Comparison of ENCODE assay signal across 8 cellular contexts in the genomic region with DNA sequence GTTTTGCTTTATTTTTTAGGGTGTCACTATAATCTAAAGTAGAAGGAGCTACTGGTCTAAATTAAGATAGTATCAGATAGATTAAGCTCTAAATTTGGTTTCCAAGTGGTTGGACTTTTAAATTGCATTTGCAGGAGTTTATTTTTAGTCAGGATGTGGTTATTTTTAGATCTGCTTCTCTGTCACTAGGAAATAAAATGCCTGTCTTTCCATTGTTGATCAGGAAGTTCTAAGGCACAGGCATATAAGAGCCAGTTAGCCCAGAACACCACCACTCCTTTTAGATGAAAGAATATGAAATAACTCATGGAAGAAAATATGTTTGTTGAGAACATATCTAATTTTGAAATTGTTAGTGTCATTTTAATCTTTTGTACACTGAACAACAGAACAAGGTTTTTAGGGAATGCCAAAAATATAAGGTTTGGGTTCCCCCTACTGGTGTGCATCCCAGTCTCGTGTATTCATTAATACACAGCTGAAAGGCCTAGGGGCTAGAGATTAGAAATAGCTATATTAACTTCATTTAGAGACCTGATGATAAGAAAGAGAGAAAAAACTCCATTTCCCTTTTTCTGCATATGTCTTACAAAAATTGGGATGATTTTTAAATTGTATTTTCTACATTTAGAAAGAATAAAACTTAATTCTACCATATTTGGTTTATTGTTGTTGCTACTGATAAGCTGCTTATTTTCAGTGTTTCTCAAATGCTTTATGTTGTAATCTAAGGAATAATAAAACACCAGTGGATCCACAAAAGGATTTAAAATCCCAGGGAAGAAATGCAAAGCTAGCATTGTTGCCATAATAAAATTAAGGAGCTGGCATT.
DNase-seq lines count a peak whose midpoint lies in the region; ATAC-seq, FAIRE-seq and TF ChIP-seq lines count a peak whose summit lies in the region.

No MANE protein-coding gene starts in this region.

- no peaks in the 10 kb centered on the region for H3K27me3 Mint-ChIP-seq in activated CD8-positive, alpha-beta T cell treated with anti-CD3 and anti-CD28 coated beads for 36 hours

- no peak for ATAC-seq in activated CD8-positive, alpha-beta T cell treated with anti-CD3 and anti-CD28 coated beads for 36 hours
- peak in 3 of 4 donors; percentile 65 to 94 (median 78) for ATAC-seq in psoas muscle
- no peak for ATAC-seq in HG03565 (IDR thresholded peaks at IDR 0.05; ENCODE audit: unreplicated experiment)
- no peak for ATAC-seq in HG03097 (IDR thresholded peaks at IDR 0.05; ENCODE audit: low FRiP score, unreplicated experiment)

- DNase-seq in GM12891 (ENCODE audit: insufficient read length, low spot score) (peak; percentile 3), NCI-H2196 (lab: John Stamatoyannopoulos, UW; ENCODE audit: unreplicated experiment) (peak; percentile 62), glomerular endothelial cell (ENCODE audit: extremely low read depth, low read depth, low spot score) (peak; percentile 25), psoas muscle (no peak)
- peak; percentile 59 for DNase-seq in activated CD8-positive, alpha-beta T cell treated with anti-CD3 and anti-CD28 coated beads for 36 hours

- H3K27ac ChIP-seq in BLaER1 = no peak overlapping the region
- H3K27ac ChIP-seq in psoas muscle = peak overlapping the region; percentile 3

- peaks cover 4% of the 10 kb centered on the region for H3K36me3 Mint-ChIP-seq in activated CD8-positive, alpha-beta T cell treated with anti-CD3 and anti-CD28 coated beads for 36 hours (ENCODE audit: low read depth)

- H4K20me1 ChIP-seq in BLaER1 = peaks cover 21% of the 10 kb centered on the region; the same call in 1 of the 2 replicates

- POLR2A ChIA-PET in activated CD8-positive, alpha-beta T cell treated with anti-CD3 and anti-CD28 coated beads for 36 hours (lab: Charles Lee) = interaction anchor here (1.4 kb wide), 1 partner anchor 483 kb away, joined by 3 read pairs; no protein-coding TSS in a partner anchor

- peak; percentile 45 for FAIRE-seq in GM12891 (lab: Jason Lieb, UNC)

- H3K9ac ChIP-seq in BLaER1 = no peak overlapping the region

- peak; percentile 65 for TF ChIP-seq CTCF in activated CD8-positive, alpha-beta T cell treated with anti-CD3 and anti-CD28 coated beads for 36 hours (IDR thresholded peaks at IDR 0.05)
- peak; percentile 53 for TF ChIP-seq CTCF in psoas muscle (IDR thresholded peaks at IDR 0.05)

- no peak overlapping the region for H3K4me3 ChIP-seq in BLaER1
- no peak overlapping the region for H3K4me3 ChIP-seq in psoas muscle

- H3K36me3 ChIP-seq in BLaER1 (peaks cover 50% of the 10 kb centered on the region), psoas muscle (ENCODE audit: insufficient read depth in 1 of 2, low read depth in 1 of 2) (peaks cover 0 to 30% of the 10 kb centered on the region in 2 donors)

- H3K4me3 Mint-ChIP-seq in activated CD8-positive, alpha-beta T cell treated with anti-CD3 and anti-CD28 coated beads for 36 hours = no peak overlapping the region

- H3K4me2 ChIP-seq in BLaER1 = peak overlapping the region; percentile 46

- H3K4me1 Mint-ChIP-seq in activated CD8-positive, alpha-beta T cell treated with anti-CD3 and anti-CD28 coated beads for 36 hours (ENCODE audit: low read depth) = peaks cover 13% of the 10 kb centered on the region

- H3K27ac Mint-ChIP-seq in activated CD8-positive, alpha-beta T cell treated with anti-CD3 and anti-CD28 coated beads for 36 hours = no peak overlapping the region

- H3K27me3 ChIP-seq in BLaER1 = no peaks in the 10 kb centered on the region
- no peaks in the 10 kb centered on the region for H3K27me3 ChIP-seq in psoas muscle (ENCODE audit: insufficient read depth in 3 of 3, low read length in 2 of 3)

- WGBS in psoas muscle, 3 donors = 0 to 3% (median 1%) methylated on average over 1 of the region's 1 CpG

- no peaks in the 10 kb centered on the region for H3K9me3 Mint-ChIP-seq in activated CD8-positive, alpha-beta T cell treated with anti-CD3 and anti-CD28 coated beads for 36 hours

- CTCF ChIA-PET in activated CD8-positive, alpha-beta T cell treated with anti-CD3 and anti-CD28 coated beads for 36 hours (lab: Charles Lee) = interaction anchor here (0.6 to 2.4 kb wide), 23 partner anchors 10 to 618 kb away, joined by 3 to 17 read pairs (median 3); a partner anchor contains a TSS

- intact Hi-C loops in activated CD8-positive, alpha-beta T cell treated with anti-CD3 and anti-CD28 coated beads for 36 hours (cut with micrococcal nuclease) = loop anchor here (10.0 kb wide), 1 partner anchor 457 kb away; no protein-coding TSS in a partner anchor
- intact Hi-C loops in psoas muscle (cut with DNase I) = loop anchor here (5.0 to 10.0 kb wide), 3 partner anchors 107 to 454 kb away; no protein-coding TSS in a partner anchor

- no peak for TF ChIP-seq POLR2A in GM12891 (IDR thresholded peaks at IDR 0.05; ENCODE audit: low read depth, low read length)

- H3K9me3 ChIP-seq in BLaER1 (no peaks in the 10 kb centered on the region), psoas muscle (no peaks in the 10 kb centered on the region)

- peaks cover 26% of the 10 kb centered on the region for H3K4me1 ChIP-seq in BLaER1
- H3K4me1 ChIP-seq in psoas muscle = peaks cover 32% of the 10 kb centered on the region

TF ChIP-seq in GM12891, 5 proteins besides CTCF, POLR2A, EP300 and RAD21:
- no peak for TF ChIP-seq POU2F2 (IDR thresholded peaks at IDR 0.05; ENCODE audit: low read depth, low read length)

Comparison
In these comparisons a context has a peak if more than half of its experiments do, and no peak if none do; other contexts are left out.
1. DNase-seq: peak in GM12891 (single experiment), NCI-H2196 (single experiment), activated CD8-positive, alpha-beta T cell treated with anti-CD3 and anti-CD28 coated beads for 36 hours (single experiment) and glomerular endothelial cell (single experiment); none in psoas muscle (0 of 2).
2. ATAC-seq: peak in psoas muscle (3 of 4); none in activated CD8-positive, alpha-beta T cell treated with anti-CD3 and anti-CD28 coated beads for 36 hours (single experiment), HG03565 (single experiment) and HG03097 (single experiment).